Comparison of ENCODE assay signal across 22 cellular contexts in genomic region chr2:38068228-38068627, GRCh38. TPM values are rescaled to one million over a fixed set of nuclear protein-coding genes. Genes with fewer than 3 reads are reported as not detected.
A peak's percentile ranks its signal among the peaks of the same experiment; 100 is the strongest.
DNase-seq lines count a peak whose midpoint lies in the region; ATAC-seq and TF ChIP-seq lines count a peak whose summit lies in the region.
"Had no signal": no experiment of that assay in that cellular context is flagged by ENCODE, and none has a peak within 500 bp of the region (broad histone marks: within the 10 kb centered on the region; RNA-seq: fewer than 3 reads in every experiment).

No MANE protein-coding gene starts in this region.

- H3K36me3 ChIP-seq in left ventricle myocardium inferior = peaks cover 9% of the 10 kb centered on the region
- H3K36me3 ChIP-seq in ovary = no peaks in the 10 kb centered on the region
- H3K36me3 ChIP-seq: BE2C, esophagus squamous epithelium, SJCRH30 had no signal

- H3K27me3 ChIP-seq in left ventricle myocardium inferior (ENCODE audit: low read depth) (peaks cover 9% of the 10 kb centered on the region), ovary (no peaks in the 10 kb centered on the region)
- H3K27me3 ChIP-seq: BE2C had no signal

- 63 to 83% (median 78%) methylated on average over 4 of the region's 4 CpGs for WGBS in ovary, 3 donors

- TF ChIP-seq POLR2A in ovary (IDR thresholded peaks at IDR 0.05) = no peak

- no peak for ATAC-seq in left ventricle myocardium superior
- ATAC-seq in GM19023 (IDR thresholded peaks at IDR 0.05; ENCODE audit: unreplicated experiment) = no peak
- no peak for ATAC-seq in GM18511 (IDR thresholded peaks at IDR 0.05; ENCODE audit: unreplicated experiment)
- ATAC-seq in GM18502 (IDR thresholded peaks at IDR 0.05; ENCODE audit: poor library complexity, unreplicated experiment) = no peak
- ATAC-seq: stimulated activated memory B cell treated with anti-CD40 and anti-IgM and Interleukin-4, amounts not matched to agents 10 μg/mL and 1 μg/mL and 100 μg/mL, for 72 hours had no signal

- no peak for DNase-seq in left ventricle myocardium inferior
- DNase-seq in left ventricle myocardium superior = no peak
- peak; percentile 51 for DNase-seq in fibroblast of gingiva (ENCODE audit: low read depth)
- DNase-seq in ovary = no peak
- no peak for DNase-seq in stimulated activated CD4-positive, alpha-beta T cell treated with anti-CD3 and anti-CD28 coated beads, Interleukin-4, amount 100 ng/mL, for 24 hours
- DNase-seq: activated T-cell treated with anti-CD3 and anti-CD28 coated beads, Interleukin-2, amount 50 U/mL, for 24 hours; BE2C; cortex of kidney; endodermal cell; esophagus squamous epithelium; glutamatergic neuron; H9; kidney; NCI-H1694; NCI-H2171 treated with DMSO at 0.1 percent for 48 hours; NCI-H524 treated with DMSO at 0.1 percent for 48 hours; SJCRH30 had no signal

- peak overlapping the region; percentile 72 for H3K4me3 ChIP-seq in left ventricle myocardium inferior
- H3K4me3 ChIP-seq in ovary = peak overlapping the region; percentile 5
- H3K4me3 ChIP-seq: esophagus squamous epithelium, SJCRH30 had no signal

- H3K4me1 ChIP-seq in left ventricle myocardium inferior (peaks cover 43% of the 10 kb centered on the region), ovary (ENCODE audit: insufficient read depth) (no peaks in the 10 kb centered on the region)
- H3K4me1 ChIP-seq: BE2C, SJCRH30 had no signal

- H3K27ac ChIP-seq in left ventricle myocardium inferior (replicated peaks) (peak overlapping the region; percentile 20), ovary (no peak overlapping the region)
- H3K27ac ChIP-seq: esophagus squamous epithelium, KMS-11, SJCRH30 had no signal

- intact Hi-C loops in left ventricle myocardium inferior (cut with micrococcal nuclease) = no loop called here
- intact Hi-C loops in left ventricle myocardium superior (cut with micrococcal nuclease) = no loop called here
- intact Hi-C loops in ovary (cut with DNase I) = no loop called here

- H3K9me3 ChIP-seq in left ventricle myocardium inferior (replicated peaks) (no peaks in the 10 kb centered on the region), ovary (no peaks in the 10 kb centered on the region)
- H3K9me3 ChIP-seq: BE2C, esophagus squamous epithelium, SJCRH30 had no signal

- TF ChIP-seq EP300 in ovary (IDR thresholded peaks at IDR 0.05) = no peak

- TF ChIP-seq CTCF in left ventricle myocardium inferior (IDR thresholded peaks at IDR 0.05; ENCODE audit: borderline replicate concordance) (no peak), ovary (IDR thresholded peaks at IDR 0.05) (no peak)

RNA-seq across cellular contexts. Expression of gene CYP1B1, which starts 7.7 kb away (rescaled TPM):
- total RNA-seq in left ventricle myocardium inferior = 17.7 TPM
- total RNA-seq in left ventricle myocardium superior = 16.9 TPM
- total RNA-seq in ovary = 10 to 100 TPM in 4 of 7 donors, 1 to 10 TPM in 3; 5.4 to 34.5 (median 12.5) TPM
- 10 to 100 TPM; 11.7 to 24.5 TPM for polyA plus RNA-seq in ovary
- total RNA-seq: SJCRH30 had no signal
